1 cellular context compared by ENCODE assay signal in the genomic region with DNA sequence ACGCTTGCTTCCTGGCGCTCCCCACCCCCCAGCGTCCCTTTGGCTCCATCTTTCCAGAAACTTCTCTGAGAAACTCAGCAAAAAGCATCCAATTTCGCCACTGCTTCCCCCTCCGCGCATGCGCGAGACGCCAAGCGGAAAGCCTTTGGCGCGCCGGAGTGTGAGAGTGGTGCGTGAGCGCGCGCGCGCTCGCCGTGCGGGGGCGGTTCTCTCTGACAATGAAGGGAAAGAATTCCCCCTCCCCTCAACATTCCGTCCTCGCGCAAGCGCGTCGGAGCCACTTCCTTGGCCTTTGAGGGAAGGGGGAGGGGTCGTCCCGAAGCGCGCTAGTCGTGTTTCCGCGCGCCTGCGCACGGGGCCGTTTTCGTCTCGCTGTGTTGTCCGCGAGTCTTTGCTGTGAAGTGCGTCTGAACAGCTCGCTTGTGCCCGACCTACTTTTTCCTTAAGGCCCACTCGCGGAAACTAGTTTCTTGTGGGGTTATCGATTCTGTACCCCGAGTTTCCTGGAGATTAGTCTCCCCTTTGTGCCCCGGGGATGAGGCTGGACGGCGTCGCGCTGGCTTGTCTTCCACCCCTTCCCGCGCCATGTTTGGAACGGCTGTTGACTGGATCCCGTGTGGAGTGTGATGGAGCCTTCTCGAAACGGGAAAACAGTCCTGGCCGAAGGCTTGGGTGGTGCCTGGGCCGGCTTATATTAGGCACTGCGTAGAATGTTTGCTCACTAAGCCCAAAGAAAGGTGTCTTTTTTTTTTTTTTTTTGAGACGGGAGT.
TF ChIP-seq lines count a peak whose summit lies in the region.

No MANE protein-coding gene starts in this region.

TF ChIP-seq in H1, 55 proteins besides CTCF, POLR2A, EP300 and RAD21 (continued from another document):
- TF ChIP-seq SUZ12 (IDR thresholded peaks at IDR 0.05; ENCODE audit: low read length) (peak; percentile 77; the same call in 1 of the 2 replicates), TEAD4 (IDR thresholded peaks at IDR 0.05; ENCODE audit: low read depth, low read length) (peak; percentile 80), SIN3A (conservative IDR thresholded peaks at IDR 0.05 in 1 of 2, IDR thresholded peaks at IDR 0.05 in 1 of 2; ENCODE audit: low read depth in 1 of 2, low read length in 2 of 2) (no peak), CREB1 (IDR thresholded peaks at IDR 0.05) (peak; percentile 63; the same call in 1 of the 2 replicates), SIRT6 (IDR thresholded peaks at IDR 0.05; ENCODE audit: low read length) (no peak), SP1 (IDR thresholded peaks at IDR 0.05; ENCODE audit: low read depth, low read length) (peak; percentile 59), ASH2L (IDR thresholded peaks at IDR 0.05; ENCODE audit: low read length) (peak; percentile 64), RFX5 (IDR thresholded peaks at IDR 0.05; ENCODE audit: borderline replicate concordance, low read depth, low read length) (no peak), TAF1 (IDR thresholded peaks at IDR 0.05; ENCODE audit: low read depth, low read length) (peak; percentile 66), EGR1 (IDR thresholded peaks at IDR 0.05; ENCODE audit: borderline replicate concordance, low read depth, low read length) (peak; percentile 100), RBBP5 (IDR thresholded peaks at IDR 0.05; ENCODE audit: borderline replicate concordance, low read depth, low read length) (peak; percentile 58; the same call in 1 of the 2 replicates), SP4 (IDR thresholded peaks at IDR 0.05; ENCODE audit: low read length) (peak; percentile 50; the same call in 1 of the 2 replicates), POU5F1 (IDR thresholded peaks at IDR 0.05; ENCODE audit: low read depth, low read length) (no peak), BACH1 (IDR thresholded peaks at IDR 0.05; ENCODE audit: low read length) (peak; percentile 94), NRF1 (IDR thresholded peaks at IDR 0.05; ENCODE audit: low read depth, low read length) (peak; percentile 86), KDM4A (IDR thresholded peaks at IDR 0.05; ENCODE audit: low read depth, low read length, severe bottlenecking) (no peak)
- TF ChIP-seq, protein P1, sequence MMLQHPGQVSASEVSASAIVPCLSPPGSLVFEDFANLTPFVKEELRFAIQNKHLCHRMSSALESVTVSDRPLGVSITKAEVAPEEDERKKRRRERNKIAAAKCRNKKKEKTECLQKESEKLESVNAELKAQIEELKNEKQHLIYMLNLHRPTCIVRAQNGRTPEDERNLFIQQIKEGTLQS (IDR thresholded peaks at IDR 0.05; ENCODE audit: insufficient read depth, low read depth, low read length): 0 out of 2 replicates have a peak, but pooled peaks have one; percentile 13
- TF ChIP-seq, protein P2, sequence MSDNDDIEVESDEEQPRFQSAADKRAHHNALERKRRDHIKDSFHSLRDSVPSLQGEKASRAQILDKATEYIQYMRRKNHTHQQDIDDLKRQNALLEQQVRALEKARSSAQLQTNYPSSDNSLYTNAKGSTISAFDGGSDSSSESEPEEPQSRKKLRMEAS (IDR thresholded peaks at IDR 0.05): peak; percentile 71
TF ChIP-seq in H1: peak in this region for 15.
